In genomic region chr19:55586976-55587668, GRCh38 we compare ENCODE assay signal across 8 cellular contexts. TPM values are rescaled to one million over a fixed set of nuclear protein-coding genes. Genes with fewer than 3 reads are reported as not detected.
A peak's percentile ranks its signal among the peaks of the same experiment; 100 is the strongest.
DNase-seq lines count a peak whose midpoint lies in the region; TF ChIP-seq lines count a peak whose summit lies in the region.

No MANE protein-coding gene starts in this region.

- peak overlapping the region; percentile 44 to 60 for H3K4me3 ChIP-seq in SK-N-SH (ENCODE audit: low read depth in 2 of 2, low read length in 1 of 2)
- peak overlapping the region; percentile 70 for H3K4me3 ChIP-seq in osteoblast (ENCODE audit: insufficient read depth, low read length)

- H3K9ac ChIP-seq in SK-N-SH: peak overlapping the region; percentile 16; the same call in 1 of the 2 replicates

- H3K79me2 ChIP-seq in SK-N-SH (ENCODE audit: insufficient read depth): no peaks in the 10 kb centered on the region
- no peaks in the 10 kb centered on the region for H3K79me2 ChIP-seq in osteoblast (ENCODE audit: insufficient read depth, low read length)

- peaks cover 13 to 15% of the 10 kb centered on the region in 2 experiments; a peak in 2 of 4 replicates for H3K4me1 ChIP-seq in SK-N-SH (ENCODE audit: control insufficient read depth in 1 of 2, insufficient read depth in 2 of 2, low read depth in 1 of 2, low read length in 1 of 2)
- H3K4me1 ChIP-seq in osteoblast (ENCODE audit: insufficient read depth, low read length): peaks cover 12% of the 10 kb centered on the region

- POLR2A ChIA-PET in SK-N-SH (lab: Yijun Ruan, JAX): interaction anchor here (0.8 to 4.1 kb wide), 4 partner anchors 11 to 180 kb away, joined by 3 to 32 read pairs (median 4); partner anchors contain the start of genes FIZ1, UBE2S and ZNF784

- peak overlapping the region; percentile 24 to 85; a peak in 3 of 4 replicates for H3K27ac ChIP-seq in SK-N-SH (ENCODE audit: low read depth in 2 of 2, low read length in 1 of 2)
- peak overlapping the region; percentile 29 for H3K27ac ChIP-seq in osteoblast (ENCODE audit: low read depth, low read length)
- H3K27ac ChIP-seq in temporal lobe (ENCODE audit: low read depth, low read length): peak overlapping the region; percentile 48

- peaks cover 19% of the 10 kb centered on the region for H3F3A ChIP-seq in SK-N-SH (replicated peaks; ENCODE audit: insufficient read depth)

- whole genome bisulfite sequencing in SK-N-SH (ENCODE audit: low lambda C conversion rate): 3% methylated on average over 38 of the region's 40 CpGs

- H3K4me2 ChIP-seq in SK-N-SH (peak overlapping the region; percentile 74), osteoblast (ENCODE audit: insufficient read depth, low read length) (peak overlapping the region; percentile 81)

- H3K27me3 Mint-ChIP-seq in activated naive CD8-positive, alpha-beta T cell: no peaks in the 10 kb centered on the region
- peaks cover 12% of the 10 kb centered on the region for H3K27me3 Mint-ChIP-seq in glutamatergic neuron (ENCODE audit: unreplicated experiment)

- H3K36me3 ChIP-seq in SK-N-SH (replicated peaks in 1 of 2; ENCODE audit: control insufficient read depth in 1 of 2, insufficient read depth in 2 of 2, low read length in 1 of 2) (peaks cover 0 to 3% of the 10 kb centered on the region in 2 experiments), osteoblast (ENCODE audit: insufficient read depth, low read length) (no peaks in the 10 kb centered on the region)

- peaks cover 31% of the 10 kb centered on the region for H3K4me1 Mint-ChIP-seq in activated naive CD8-positive, alpha-beta T cell (ENCODE audit: low read depth)
- H3K4me1 Mint-ChIP-seq in glutamatergic neuron (ENCODE audit: low read depth, unreplicated experiment): peaks cover 8% of the 10 kb centered on the region

- peak; percentile 90 for DNase-seq in DMS79 treated with DMSO at 0.1 percent for 48 hours (lab: John Stamatoyannopoulos, UW)
- peak; percentile 78 for DNase-seq in HCEC 1CT
- DNase-seq in NCI-H1092 (lab: John Stamatoyannopoulos, UW): peak; percentile 93
- DNase-seq in SK-N-SH: peak; percentile 97
- peak; percentile 97 for DNase-seq in glutamatergic neuron
- peak; percentile 99 for DNase-seq in osteoblast (ENCODE audit: insufficient read length, low spot score, missing footprints)

- peak overlapping the region; percentile 50 for H3K27ac Mint-ChIP-seq in activated naive CD8-positive, alpha-beta T cell
- H3K27ac Mint-ChIP-seq in glutamatergic neuron (ENCODE audit: unreplicated experiment): peak overlapping the region; percentile 64

- H2AFZ ChIP-seq in SK-N-SH (ENCODE audit: low read depth): peak overlapping the region; percentile 83
- peak overlapping the region; percentile 71 for H2AFZ ChIP-seq in osteoblast (ENCODE audit: low read length)

- no peaks in the 10 kb centered on the region for H3K9me2 ChIP-seq in SK-N-SH

- TF ChIP-seq RAD21 in SK-N-SH (IDR thresholded peaks at IDR 0.05; ENCODE audit: low read length): peak; percentile 1; the same call in 1 of the 2 replicates

- CTCF ChIA-PET in SK-N-SH (lab: Yijun Ruan, JAX): interaction anchor here (1.4 to 2.2 kb wide), 3 partner anchors 12 to 83 kb away, joined by 4 to 7 read pairs (median 4); partner anchors contain the start of genes FIZ1 and ZNF524

- H3K9me3 ChIP-seq in SK-N-SH: no peaks in the 10 kb centered on the region
- H3K9me3 ChIP-seq in osteoblast (ENCODE audit: low read depth, low read length): no peaks in the 10 kb centered on the region

- H3K9me3 Mint-ChIP-seq in activated naive CD8-positive, alpha-beta T cell (ENCODE audit: low read depth): no peaks in the 10 kb centered on the region
- peaks cover 7% of the 10 kb centered on the region for H3K9me3 Mint-ChIP-seq in glutamatergic neuron (ENCODE audit: unreplicated experiment)

- no peak for TF ChIP-seq EP300 in SK-N-SH (IDR thresholded peaks at IDR 0.05; ENCODE audit: borderline replicate concordance in 1 of 2, low read depth in 1 of 2, low read length in 1 of 2)

- H3K36me3 Mint-ChIP-seq in activated naive CD8-positive, alpha-beta T cell: peaks cover 6% of the 10 kb centered on the region
- no peaks in the 10 kb centered on the region for H3K36me3 Mint-ChIP-seq in glutamatergic neuron (ENCODE audit: unreplicated experiment)

- no peaks in the 10 kb centered on the region for H3K27me3 ChIP-seq in SK-N-SH (ENCODE audit: insufficient read depth)
- H3K27me3 ChIP-seq in osteoblast (ENCODE audit: insufficient read depth, low read length): no peaks in the 10 kb centered on the region

- H4K20me1 ChIP-seq in SK-N-SH (ENCODE audit: insufficient read depth) (no peaks in the 10 kb centered on the region), osteoblast (ENCODE audit: insufficient read depth, low read length) (no peaks in the 10 kb centered on the region)

- peak overlapping the region; percentile 88 for H3K4me3 Mint-ChIP-seq in activated naive CD8-positive, alpha-beta T cell
- H3K4me3 Mint-ChIP-seq in glutamatergic neuron (ENCODE audit: unreplicated experiment): peak overlapping the region; percentile 89

- TF ChIP-seq CTCF in SK-N-SH (IDR thresholded peaks at IDR 0.05) (no peak), glutamatergic neuron (IDR thresholded peaks at IDR 0.05; ENCODE audit: partially characterized antibody, unreplicated experiment) (no peak), osteoblast (IDR thresholded peaks at IDR 0.05; ENCODE audit: extremely low read depth, low read depth, low read length) (no peak)

TF ChIP-seq in SK-N-SH, 30 proteins besides CTCF, POLR2A, EP300 and RAD21 (continues in another document):
- no peak for TF ChIP-seq SMC3 (IDR thresholded peaks at IDR 0.05; ENCODE audit: low read depth, low read length)
- no peak for TF ChIP-seq YY1 (IDR thresholded peaks at IDR 0.05; ENCODE audit: low read depth)
- TF ChIP-seq MAX (IDR thresholded peaks at IDR 0.05; ENCODE audit: low read depth): 0 out of 2 replicates have a peak, but pooled peaks have one; percentile 10
- TF ChIP-seq MXI1 (IDR thresholded peaks at IDR 0.05; ENCODE audit: low read depth, low read length): peak; percentile 62
- no peak for TF ChIP-seq MEF2A (IDR thresholded peaks at IDR 0.05; ENCODE audit: borderline replicate concordance, low read depth)
- TF ChIP-seq ELF1 (IDR thresholded peaks at IDR 0.05): no peak
- peak; percentile 71; the same call in 1 of the 2 replicates for TF ChIP-seq RFX5 (IDR thresholded peaks at IDR 0.05; ENCODE audit: low read length)
- TF ChIP-seq TCF12 (IDR thresholded peaks at IDR 0.05): no peak
- no peak for TF ChIP-seq EZH2phosphoT487 (IDR thresholded peaks at IDR 0.05; ENCODE audit: borderline replicate concordance, low read depth)
- TF ChIP-seq GABPA (IDR thresholded peaks at IDR 0.05; ENCODE audit: low read depth): no peak
- peak; percentile 97 for TF ChIP-seq CHD2 (IDR thresholded peaks at IDR 0.05; ENCODE audit: low read length, partially characterized antibody)

RNA-seq across cellular contexts. Expression of gene ZNF579, which starts 6.5 kb away (rescaled TPM):
- polyA plus RNA-seq in SK-N-SH (2012; rRNA removed): 3.5 and 5.9 TPM in 2 replicates
- 3.4 and 4.9 TPM in 2 replicates for polyA plus RNA-seq in SK-N-SH (2012; cell fraction: cytosol; rRNA removed)
- polyA plus RNA-seq in SK-N-SH (2012; cell fraction: nucleus; rRNA removed): 13.6 and 14.8 TPM in 2 replicates
- 48.9 TPM for total RNA-seq in glutamatergic neuron (ENCODE audit: unreplicated experiment)
- total RNA-seq in osteoblast: 6.9 and 7.4 TPM in 2 replicates
- total RNA-seq in temporal lobe: 3.4 TPM

RNA-seq across cellular contexts. Expression of gene FIZ1, which starts 12.2 kb away (rescaled TPM):
- 5.2 and 5.7 TPM in 2 replicates for polyA plus RNA-seq in SK-N-SH (2012; rRNA removed)
- polyA plus RNA-seq in SK-N-SH (2012; cell fraction: cytosol; rRNA removed): 2.5 and 4.3 TPM in 2 replicates
- 20.2 and 24.9 TPM in 2 replicates for polyA plus RNA-seq in SK-N-SH (2012; cell fraction: nucleus; rRNA removed)
- total RNA-seq in glutamatergic neuron (ENCODE audit: unreplicated experiment) (26.0 TPM), osteoblast (2.9 and 3.6 TPM in 2 replicates), temporal lobe (3.2 TPM)

RNA-seq across cellular contexts. Expression of gene ZNF524, which starts 13.0 kb away (rescaled TPM):
- polyA plus RNA-seq in SK-N-SH (2012; rRNA removed): 7.2 and 7.3 TPM in 2 replicates
- 4.6 and 7.4 TPM in 2 replicates for polyA plus RNA-seq in SK-N-SH (2012; cell fraction: cytosol; rRNA removed)
- 7.4 and 10.1 TPM in 2 replicates for polyA plus RNA-seq in SK-N-SH (2012; cell fraction: nucleus; rRNA removed)
- total RNA-seq in glutamatergic neuron (ENCODE audit: unreplicated experiment): 6.7 TPM
- 11.2 TPM in 2 replicates for total RNA-seq in osteoblast
- 4.4 TPM for total RNA-seq in temporal lobe

RNA-seq across cellular contexts. Expression of gene ZNF865, which starts 18.3 kb away (rescaled TPM):
- polyA plus RNA-seq in SK-N-SH (2012; rRNA removed): 3.4 and 5.0 TPM in 2 replicates
- polyA plus RNA-seq in SK-N-SH (2012; cell fraction: cytosol; rRNA removed): 2.7 and 5.2 TPM in 2 replicates
- 11.7 and 16.2 TPM in 2 replicates for polyA plus RNA-seq in SK-N-SH (2012; cell fraction: nucleus; rRNA removed)
- total RNA-seq in glutamatergic neuron (ENCODE audit: unreplicated experiment): 14.6 TPM
- 1.4 and 1.5 TPM in 2 replicates for total RNA-seq in osteoblast
- total RNA-seq in temporal lobe: 2.7 TPM

RNA-seq across cellular contexts. Expression of gene ZNF784, which starts 37.2 kb away (rescaled TPM):
- polyA plus RNA-seq in SK-N-SH (2012; rRNA removed): 5.0 and 5.5 TPM in 2 replicates
- 2.4 and 3.3 TPM in 2 replicates for polyA plus RNA-seq in SK-N-SH (2012; cell fraction: cytosol; rRNA removed)
- 17.9 and 20.4 TPM in 2 replicates for polyA plus RNA-seq in SK-N-SH (2012; cell fraction: nucleus; rRNA removed)
- total RNA-seq in glutamatergic neuron (ENCODE audit: unreplicated experiment) (8.4 TPM), osteoblast (6.5 and 8.7 TPM in 2 replicates), temporal lobe (3.2 TPM)

Comparison
In these comparisons a context has a peak if more than half of its experiments do, and no peak if none do; other contexts are left out.
1. Peak in every context shown above with its lines: DNase-seq, H3K4me3 ChIP-seq and H3K27ac ChIP-seq.